In genomic region chr1:211909385-211909784, GRCh38 we compare ENCODE assay signal across 1 cellular context.
TF ChIP-seq lines count a peak whose summit lies in the region.

No MANE protein-coding gene starts in this region.

TF ChIP-seq in HepG2, 621 proteins besides CTCF, POLR2A, EP300 and RAD21 (continued from another document):
- TF ChIP-seq BRF2 (CRISPR knock-in tag; IDR thresholded peaks at IDR 0.05) (0 out of 2 replicates have a peak, but pooled peaks have one; percentile 48), ZFP36 (IDR thresholded peaks at IDR 0.05; ENCODE audit: borderline replicate concordance, low read depth, low read length, partially characterized antibody) (peak; percentile 12), ZBTB44 (CRISPR knock-in tag; IDR thresholded peaks at IDR 0.05) (no peak), RXRA (CRISPR knock-in tag; IDR thresholded peaks at IDR 0.05) (0 out of 2 replicates have a peak, but pooled peaks have one; percentile 17), SOX13 (IDR thresholded peaks at IDR 0.05) (no peak), SOX13 (CRISPR knock-in tag; conservative IDR thresholded peaks at IDR 0.05 in 1 of 2, IDR thresholded peaks at IDR 0.05 in 1 of 2) (0 out of 4 replicates have a peak, but pooled peaks of 1 of the 2 experiments have one; percentile 16), PITX1 (CRISPR knock-in tag; IDR thresholded peaks at IDR 0.05) (peak; percentile 40; the same call in 1 of the 2 replicates), ZBTB1 (CRISPR knock-in tag; IDR thresholded peaks at IDR 0.05; ENCODE audit: borderline replicate concordance) (no peak), ZFAT (CRISPR knock-in tag; conservative IDR thresholded peaks at IDR 0.05) (no peak), NR2F6 (IDR thresholded peaks at IDR 0.05) (0 out of 2 replicates have a peak, but pooled peaks have one; percentile 31), NR2F6 (CRISPR knock-in tag; IDR thresholded peaks at IDR 0.05) (peak; percentile 52; the same call in 1 of the 2 replicates), ARID5B (CRISPR knock-in tag; IDR thresholded peaks at IDR 0.05) (peak; percentile 24; the same call in 1 of the 2 replicates), MEF2D (CRISPR knock-in tag; IDR thresholded peaks at IDR 0.05) (peak; percentile 95), ZKSCAN1 (IDR thresholded peaks at IDR 0.05; ENCODE audit: low read length) (peak; percentile 71), NCOA2 (CRISPR knock-in tag; IDR thresholded peaks at IDR 0.05) (peak; percentile 22; the same call in 1 of the 2 replicates), THRA (CRISPR knock-in tag; IDR thresholded peaks at IDR 0.05; ENCODE audit: borderline replicate concordance) (peak; percentile 21; the same call in 1 of the 2 replicates), ZBTB7B (CRISPR knock-in tag; IDR thresholded peaks at IDR 0.05) (peak; percentile 62; the same call in 1 of the 2 replicates), GATAD2A (CRISPR knock-in tag; IDR thresholded peaks at IDR 0.05) (peak; percentile 46), SALL1 (CRISPR knock-in tag; IDR thresholded peaks at IDR 0.05) (peak; percentile 74; the same call in 1 of the 2 replicates), CEBPB (IDR thresholded peaks at IDR 0.05; ENCODE audit: borderline replicate concordance, low read depth, low read length) (peak; percentile 49; the same call in 1 of the 2 replicates), NCOA1 (CRISPR knock-in tag; IDR thresholded peaks at IDR 0.05) (no peak), SOX6 (IDR thresholded peaks at IDR 0.05) (no peak), SOX6 (CRISPR knock-in tag; IDR thresholded peaks at IDR 0.05) (peak; percentile 31), ZNF878 (CRISPR knock-in tag; IDR thresholded peaks at IDR 0.05) (no peak), ZNF770 (CRISPR knock-in tag; IDR thresholded peaks at IDR 0.05) (no peak), CEBPG (CRISPR knock-in tag; IDR thresholded peaks at IDR 0.05) (peak; percentile 57), ZBTB20 (CRISPR knock-in tag; IDR thresholded peaks at IDR 0.05; ENCODE audit: borderline replicate concordance, low read depth) (peak; percentile 36; the same call in 1 of the 2 replicates), TARDBP (CRISPR knock-in tag; IDR thresholded peaks at IDR 0.05) (no peak; the same call in 1 of the 2 replicates), NR2F1 (CRISPR knock-in tag; IDR thresholded peaks at IDR 0.05) (peak in 1 of 2 experiments; percentile 39; a peak in 1 of 4 replicates), MED1 (CRISPR knock-in tag; IDR thresholded peaks at IDR 0.05) (peak; percentile 52; the same call in 1 of the 2 replicates), REPIN1 (CRISPR knock-in tag; IDR thresholded peaks at IDR 0.05; ENCODE audit: borderline replicate concordance, low read depth) (peak; percentile 47; the same call in 1 of the 2 replicates), ZNF496 (CRISPR knock-in tag; IDR thresholded peaks at IDR 0.05; ENCODE audit: insufficient replicate concordance) (no peak), KAT8 (CRISPR knock-in tag; IDR thresholded peaks at IDR 0.05) (no peak), SKIL (CRISPR knock-in tag; IDR thresholded peaks at IDR 0.05; ENCODE audit: borderline replicate concordance) (no peak), PCBP2 (optimal IDR thresholded peaks at IDR 0.05; ENCODE audit: low read depth, low read length, poor library complexity, severe bottlenecking) (no peak), PATZ1 (CRISPR knock-in tag; IDR thresholded peaks at IDR 0.05) (peak; percentile 85), BCL6 (CRISPR knock-in tag; IDR thresholded peaks at IDR 0.05) (peak; percentile 34; the same call in 1 of the 2 replicates)
